Comparison of ENCODE assay signal across 15 cellular contexts in the genomic region with DNA sequence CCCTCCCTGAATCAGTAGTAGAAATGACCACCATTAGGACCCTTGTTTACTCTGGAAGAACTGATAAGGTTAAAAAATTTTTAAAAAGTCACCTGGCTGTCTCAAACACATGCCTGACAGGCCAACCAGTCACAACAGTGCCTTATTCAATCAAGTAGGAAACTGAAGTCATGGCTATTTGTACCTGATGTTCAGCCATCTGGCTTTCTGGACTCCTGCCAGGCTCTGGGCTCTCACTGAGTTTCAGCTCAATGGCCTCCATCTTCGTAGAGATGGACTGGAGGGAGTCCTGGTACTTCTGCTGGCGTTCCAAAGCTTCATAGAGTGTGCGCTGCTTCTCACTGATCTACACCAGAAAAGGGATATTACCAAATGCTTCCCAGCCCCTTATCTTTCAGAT.
DNase-seq lines count a peak whose midpoint lies in the region; ATAC-seq and TF ChIP-seq lines count a peak whose summit lies in the region.
"Had no signal": no experiment of that assay in that cellular context is flagged by ENCODE, and none has a peak within 500 bp of the region (broad histone marks: within the 10 kb centered on the region; RNA-seq: fewer than 3 reads in every experiment).

No MANE protein-coding gene starts in this region.

- no peak for ATAC-seq in HG03045 (IDR thresholded peaks at IDR 0.05; ENCODE audit: unreplicated experiment)

- H3K36me3 Mint-ChIP-seq in mesothelial cell of epicardium = peaks cover 25% of the 10 kb centered on the region

- H3K4me1 Mint-ChIP-seq in mesothelial cell of epicardium = no peaks in the 10 kb centered on the region

- no peak overlapping the region for H3K4me3 Mint-ChIP-seq in mesothelial cell of epicardium
- H3K4me3 Mint-ChIP-seq: activated naive CD8-positive, alpha-beta T cell treated with anti-CD3 and anti-CD28 coated beads, Interleukin-2, amount 10 ng/mL, durations not matched to agents 7 days and 5 days had no signal

- no peaks in the 10 kb centered on the region; the same call in 1 of the 2 replicates for H3K4me1 ChIP-seq in SJCRH30
- H3K4me1 ChIP-seq: suprapubic skin had no signal

- H3K9me3 Mint-ChIP-seq in mesothelial cell of epicardium = no peaks in the 10 kb centered on the region
- H3K9me3 Mint-ChIP-seq: activated naive CD8-positive, alpha-beta T cell treated with anti-CD3 and anti-CD28 coated beads, Interleukin-2, amount 10 ng/mL, durations not matched to agents 7 days and 5 days had no signal

- H3K27me3 ChIP-seq in SJCRH30 = no peaks in the 10 kb centered on the region
- H3K27me3 ChIP-seq: BLaER1, suprapubic skin had no signal

- H3K27ac ChIP-seq in SJCRH30 = no peak overlapping the region
- H3K27ac ChIP-seq: BLaER1, RWPE1, suprapubic skin had no signal

- no peak for TF ChIP-seq CTCF in mesothelial cell of epicardium (IDR thresholded peaks at IDR 0.05; ENCODE audit: unreplicated experiment)

- H3K9me3 ChIP-seq in SJCRH30 (replicated peaks) = no peaks in the 10 kb centered on the region
- H3K9me3 ChIP-seq: BLaER1, suprapubic skin had no signal

- DNase-seq in DMS153 (lab: John Stamatoyannopoulos, UW) (peak; percentile 53), NCI-H2081 (lab: John Stamatoyannopoulos, UW) (peak; percentile 15 to 36), SJCRH30 (peak; percentile 17 to 47), myocyte (ENCODE audit: low read depth) (peak; percentile 63), mesothelial cell of epicardium (ENCODE audit: low spot score in 2 of 2, unreplicated experiment in 2 of 2) (no peak), pons (ENCODE audit: low spot score) (no peak)
- DNase-seq: activated CD4-positive, alpha-beta T cell treated with anti-CD3 and anti-CD28 coated beads, Interleukin-2, amount 50 U/mL, for 1 hour; activated naive CD8-positive, alpha-beta T cell treated with anti-CD3 and anti-CD28 coated beads, Interleukin-2, amount 10 ng/mL, durations not matched to agents 7 days and 5 days; activated T-cell treated with anti-CD3 and anti-CD28 coated beads, Interleukin-2, amount 50 U/mL, for 1 hour; central memory CD4-positive, alpha-beta T cell; stimulated activated CD4-positive, alpha-beta T cell treated with anti-CD3 and anti-CD28 coated beads, Interleukin-15, amount 100 ng/mL, for 24 hours had no signal

- H3K27ac Mint-ChIP-seq in mesothelial cell of epicardium = no peak overlapping the region
- H3K27ac Mint-ChIP-seq: activated naive CD8-positive, alpha-beta T cell treated with anti-CD3 and anti-CD28 coated beads, Interleukin-2, amount 10 ng/mL, durations not matched to agents 7 days and 5 days had no signal

- H3K4me3 ChIP-seq in SJCRH30 = no peak overlapping the region
- H3K4me3 ChIP-seq: BLaER1, suprapubic skin had no signal

- peaks cover 10% of the 10 kb centered on the region for H3K36me3 ChIP-seq in SJCRH30

- H3K27me3 Mint-ChIP-seq in mesothelial cell of epicardium (ENCODE audit: low read depth) = no peaks in the 10 kb centered on the region
- H3K27me3 Mint-ChIP-seq: activated naive CD8-positive, alpha-beta T cell treated with anti-CD3 and anti-CD28 coated beads, Interleukin-2, amount 10 ng/mL, durations not matched to agents 7 days and 5 days had no signal

Comparison
In these comparisons a context has a peak if more than half of its experiments do, and no peak if none do; other contexts are left out.
1. DNase-seq: peak in DMS153 (single experiment), NCI-H2081 (2 of 2), SJCRH30 (2 of 2) and myocyte (single experiment); none in mesothelial cell of epicardium (0 of 2) and pons (single experiment).